In genomic region chr4:36290641-36291040, GRCh38 we compare ENCODE assay signal across 23 cellular contexts. TPM values are rescaled to one million over a fixed set of nuclear protein-coding genes. Genes with fewer than 3 reads are reported as not detected.
DNase-seq lines count a peak whose midpoint lies in the region; ATAC-seq, FAIRE-seq and TF ChIP-seq lines count a peak whose summit lies in the region.
"Had no signal": no experiment of that assay in that cellular context is flagged by ENCODE, and none has a peak within 500 bp of the region (broad histone marks: within the 10 kb centered on the region; RNA-seq: fewer than 3 reads in every experiment).

No MANE protein-coding gene starts in this region.

- DNase-seq in GM12892 (ENCODE audit: insufficient read length) (no peak), LNCaP clone FGC (ENCODE audit: low read depth) (peak; percentile 53), colonic mucosa (peak; percentile 50), renal cortical epithelial cell (ENCODE audit: low read depth) (peak; percentile 65), dermis blood vessel endothelial cell (no peak), posterior cingulate gyrus (no peak)
- DNase-seq: CD4-positive, alpha-beta memory T cell; GF-D8; KBM-7; NCI-H1436 treated with DMSO at 0.1 percent for 48 hours; NCI-H2081; NCI-H2171 treated with DMSO at 0.1 percent for 48 hours; NCI-H748 treated with DMSO at 0.1 percent for 48 hours; SHP77 had no signal

- ATAC-seq in HG02938 (IDR thresholded peaks at IDR 0.05; ENCODE audit: unreplicated experiment): no peak
- ATAC-seq: HepG2 had no signal

- H3K4me3 ChIP-seq in LNCaP clone FGC (ENCODE audit: low read depth, low read length) (no peak overlapping the region), colonic mucosa (no peak overlapping the region)
- H3K4me3 ChIP-seq: BLaER1, SK-N-MC had no signal

- no peak for TF ChIP-seq CTCF in LNCaP clone FGC (IDR thresholded peaks at IDR 0.05; ENCODE audit: control insufficient read depth, extremely low read depth, insufficient read depth)
- TF ChIP-seq CTCF in colonic mucosa (IDR thresholded peaks at IDR 0.05): no peak

- H3K9ac ChIP-seq in colonic mucosa (ENCODE audit: low read depth in 2 of 2, low read length in 2 of 2): no peak overlapping the region
- H3K9ac ChIP-seq: BLaER1 had no signal

- no peak for TF ChIP-seq POLR2A in GM12892 (IDR thresholded peaks at IDR 0.05; ENCODE audit: low read depth, low read length)

- FAIRE-seq in GM12892 (lab: Jason Lieb, UNC): peak; percentile 74
- FAIRE-seq: GM18507, H1, HepG2 had no signal

- H3K9me3 ChIP-seq in colonic mucosa: no peaks in the 10 kb centered on the region
- H3K9me3 ChIP-seq: BLaER1 had no signal

- H3K27me3 ChIP-seq in colonic mucosa: no peaks in the 10 kb centered on the region
- H3K27me3 ChIP-seq: BLaER1 had no signal

- intact Hi-C loops in colonic mucosa (cut with DNase I): no loop called here
- intact Hi-C loops in posterior cingulate gyrus (cut with DNase I): loop anchor here (10.0 kb wide), 1 partner anchor 54 kb away; no protein-coding TSS in a partner anchor

- H3K36me3 ChIP-seq in colonic mucosa: no peaks in the 10 kb centered on the region
- H3K36me3 ChIP-seq: BLaER1 had no signal

- H3K4me1 ChIP-seq in colonic mucosa: no peaks in the 10 kb centered on the region
- H3K4me1 ChIP-seq: BLaER1 had no signal

- H3K27ac ChIP-seq in colonic mucosa: peak overlapping the region; percentile 12
- H3K27ac ChIP-seq: BLaER1, SK-N-MC had no signal

RNA-seq across cellular contexts. Expression of gene DTHD1, which starts 9.2 kb away (rescaled TPM):
- polyA plus RNA-seq in GM12892 (2012; ENCODE audit: missing spikeins): 0.98 TPM
- total RNA-seq in colonic mucosa (under 1 TPM in 1 of 2 donors, not detected in 1; 0.08 TPM), renal cortical epithelial cell (not detected in 2 replicates), dermis blood vessel endothelial cell (not detected in 2 replicates)
- total RNA-seq: A673, H1, HepG2, NCI-H460, RPMI7951 had no signal
- polyA plus RNA-seq: H1, HepG2 had no signal

RNA-seq across cellular contexts. Expression of gene ARAP2, which starts 46.3 kb away (rescaled TPM):
- 12.5 TPM for polyA plus RNA-seq in GM12892 (2012; ENCODE audit: missing spikeins)
- total RNA-seq in colonic mucosa (10 to 100 TPM; 10.7 to 19.3 TPM), renal cortical epithelial cell (27.3 and 31.6 TPM in 2 replicates), dermis blood vessel endothelial cell (0.23 and 1.9 TPM in 2 replicates)

Comparison
In these comparisons a context has a peak if more than half of its experiments do, and no peak if none do; other contexts are left out.
1. DNase-seq: peak in LNCaP clone FGC (single experiment), colonic mucosa (single experiment) and renal cortical epithelial cell (single experiment); none in GM12892 (single experiment), dermis blood vessel endothelial cell (single experiment) and posterior cingulate gyrus (0 of 10).